ENCODE assay signal across 14 cellular contexts in genomic region chr2:202689898-202690297, GRCh38.
"Had no signal": no experiment of that assay in that cellular context is flagged by ENCODE, and none has a peak within 500 bp of the region (broad histone marks: within the 10 kb centered on the region; RNA-seq: fewer than 3 reads in every experiment).

No MANE protein-coding gene starts in this region.

- H3K9me3 Mint-ChIP-seq: activated CD4-positive, alpha-beta memory T cell treated with anti-CD3 and anti-CD28 coated beads for 36 hours; nephron; stimulated activated naive CD8-positive, alpha-beta T cell treated with anti-CD3 and anti-CD28 coated beads, Interleukin-15, amount 100 ng/mL, for 72 hours; type B pancreatic cell had no signal

- ATAC-seq: left lung had no signal

- H3K27me3 Mint-ChIP-seq: activated CD4-positive, alpha-beta memory T cell treated with anti-CD3 and anti-CD28 coated beads for 36 hours; stimulated activated naive CD8-positive, alpha-beta T cell treated with anti-CD3 and anti-CD28 coated beads, Interleukin-15, amount 100 ng/mL, for 72 hours; type B pancreatic cell had no signal

- DNase-seq: activated CD4-positive, alpha-beta memory T cell treated with anti-CD3 and anti-CD28 coated beads for 36 hours; activated CD8-positive, alpha-beta memory T cell treated with anti-CD3 and anti-CD28 coated beads, Interleukin-2, amount 50 U/mL, for 4 hours; left lung; occipital lobe; SHP77; SK-N-SH; stimulated activated CD4-positive, alpha-beta T cell treated with anti-CD3 and anti-CD28 coated beads, Interleukin-15, amount 100 ng/mL, for 24 hours; stimulated activated CD4-positive, alpha-beta T cell treated with anti-CD3 and anti-CD28 coated beads, Interleukin-4, amount 100 ng/mL, for 1 hour; stimulated activated naive CD8-positive, alpha-beta T cell treated with anti-CD3 and anti-CD28 coated beads, Interleukin-15, amount 100 ng/mL, for 72 hours; T-helper 1 cell had no signal

- H3K4me3 Mint-ChIP-seq: activated CD4-positive, alpha-beta memory T cell treated with anti-CD3 and anti-CD28 coated beads for 36 hours; nephron; type B pancreatic cell had no signal

- H3K4me3 ChIP-seq: ascending aorta, breast epithelium, left lung had no signal

- H3K36me3 Mint-ChIP-seq: activated CD4-positive, alpha-beta memory T cell treated with anti-CD3 and anti-CD28 coated beads for 36 hours; type B pancreatic cell had no signal

- H3K27ac Mint-ChIP-seq: type B pancreatic cell had no signal
